Comparison of ENCODE assay signal across 10 cellular contexts in genomic region chr2:231701456-231702373, GRCh38. TPM values are rescaled to one million over a fixed set of nuclear protein-coding genes. Genes with fewer than 3 reads are reported as not detected.
DNase-seq lines count a peak whose midpoint lies in the region; ATAC-seq and TF ChIP-seq lines count a peak whose summit lies in the region.
"Had no signal": no experiment of that assay in that cellular context is flagged by ENCODE, and none has a peak within 500 bp of the region (broad histone marks: within the 10 kb centered on the region; RNA-seq: fewer than 3 reads in every experiment).

No MANE protein-coding gene starts in this region.

- no peaks in the 10 kb centered on the region for H3K36me3 Mint-ChIP-seq in neural progenitor cell
- peaks cover 3% of the 10 kb centered on the region for H3K36me3 Mint-ChIP-seq in activated CD8-positive, alpha-beta memory T cell treated with anti-CD3 and anti-CD28 coated beads, Interleukin-2, amount 10 ng/mL, durations not matched to agents 7 days and 5 days

- 43 to 45% methylated on average over 22 of the region's 22 CpGs for WGBS in esophagus, 2 donors

- H3F3A ChIP-seq in neural progenitor cell (ENCODE audit: low read depth) = peaks cover 14% of the 10 kb centered on the region

- CTCF ChIA-PET in activated CD8-positive, alpha-beta memory T cell treated with anti-CD3 and anti-CD28 coated beads, Interleukin-2, amount 10 ng/mL, durations not matched to agents 7 days and 5 days (lab: Charles Lee) = interaction anchor here (0.8 to 16.8 kb wide), 5 partner anchors 13 to 100 kb away, joined by 3 to 202 read pairs (median 3); no protein-coding TSS in a partner anchor

- no peak for ATAC-seq in activated CD8-positive, alpha-beta memory T cell treated with anti-CD3 and anti-CD28 coated beads, Interleukin-2, amount 10 ng/mL, durations not matched to agents 7 days and 5 days
- ATAC-seq in GM21367 (IDR thresholded peaks at IDR 0.05; ENCODE audit: unreplicated experiment) = no peak

- peaks cover 6% of the 10 kb centered on the region for H3K27me3 Mint-ChIP-seq in neural progenitor cell (ENCODE audit: insufficient read depth, low read depth)
- no peaks in the 10 kb centered on the region for H3K27me3 Mint-ChIP-seq in activated CD8-positive, alpha-beta memory T cell treated with anti-CD3 and anti-CD28 coated beads, Interleukin-2, amount 10 ng/mL, durations not matched to agents 7 days and 5 days
- H3K27me3 Mint-ChIP-seq: stimulated activated naive CD8-positive, alpha-beta T cell treated with anti-CD3 and anti-CD28 coated beads, Interleukin-15, Interleukin-2, amounts not matched to agents 100 ng/mL and 50 ng/mL, for 24 hours had no signal

- H3K4me1 ChIP-seq in esophagus (ENCODE audit: control insufficient read depth in 2 of 2, insufficient read depth in 2 of 2, low read length in 1 of 2) (peaks cover 4 to 20% of the 10 kb centered on the region in 2 donors), neural progenitor cell (peaks cover 3% of the 10 kb centered on the region), Karpas-422 (ENCODE audit: low read length) (peaks cover 10% of the 10 kb centered on the region)

- no peaks in the 10 kb centered on the region for H3K9me2 ChIP-seq in Karpas-422 (replicated peaks; ENCODE audit: insufficient read depth, low read length)

- peaks cover 0 to 2% of the 10 kb centered on the region in 2 donors for H3K36me3 ChIP-seq in esophagus (ENCODE audit: control insufficient read depth in 2 of 2, insufficient read depth in 2 of 2, low read length in 1 of 2)
- no peaks in the 10 kb centered on the region for H3K36me3 ChIP-seq in neural progenitor cell
- H3K36me3 ChIP-seq in Karpas-422 (ENCODE audit: insufficient read depth, low read length) = no peaks in the 10 kb centered on the region
- H3K36me3 ChIP-seq: neutrophil had no signal

- H3K9me3 Mint-ChIP-seq in neural progenitor cell = peaks cover 2% of the 10 kb centered on the region
- H3K9me3 Mint-ChIP-seq in activated CD8-positive, alpha-beta memory T cell treated with anti-CD3 and anti-CD28 coated beads, Interleukin-2, amount 10 ng/mL, durations not matched to agents 7 days and 5 days (ENCODE audit: low read depth) = no peaks in the 10 kb centered on the region
- H3K9me3 Mint-ChIP-seq: stimulated activated naive CD8-positive, alpha-beta T cell treated with anti-CD3 and anti-CD28 coated beads, Interleukin-15, Interleukin-2, amounts not matched to agents 100 ng/mL and 50 ng/mL, for 24 hours had no signal

- H3K4me1 Mint-ChIP-seq in neural progenitor cell = peaks cover 14% of the 10 kb centered on the region
- peaks cover 11% of the 10 kb centered on the region for H3K4me1 Mint-ChIP-seq in activated CD8-positive, alpha-beta memory T cell treated with anti-CD3 and anti-CD28 coated beads, Interleukin-2, amount 10 ng/mL, durations not matched to agents 7 days and 5 days

- no peak overlapping the region for H3K9ac ChIP-seq in neural progenitor cell
- no peak overlapping the region for H3K9ac ChIP-seq in Karpas-422 (ENCODE audit: low read length)

- peak overlapping the region; percentile 85 to 93 for H3K27ac ChIP-seq in esophagus (ENCODE audit: low read depth in 2 of 2, low read length in 1 of 2)
- no peak overlapping the region for H3K27ac ChIP-seq in neural progenitor cell
- no peak overlapping the region for H3K27ac ChIP-seq in Karpas-422 (ENCODE audit: low read length)
- H3K27ac ChIP-seq: neutrophil had no signal

- H3K4me2 ChIP-seq in neural progenitor cell (no peak overlapping the region), Karpas-422 (ENCODE audit: low read depth, low read length, poor library complexity, severe bottlenecking) (no peak overlapping the region)

- H3K27me3 ChIP-seq in esophagus (ENCODE audit: control insufficient read depth in 1 of 2, insufficient read depth in 2 of 2, low read length in 2 of 2) (no peaks in the 10 kb centered on the region), neural progenitor cell (no peaks in the 10 kb centered on the region), Karpas-422 (ENCODE audit: low read length) (no peaks in the 10 kb centered on the region)
- H3K27me3 ChIP-seq: neutrophil had no signal

- H3K4me3 Mint-ChIP-seq in neural progenitor cell = no peak overlapping the region
- H3K4me3 Mint-ChIP-seq in activated CD8-positive, alpha-beta memory T cell treated with anti-CD3 and anti-CD28 coated beads, Interleukin-2, amount 10 ng/mL, durations not matched to agents 7 days and 5 days = no peak overlapping the region
- H3K4me3 Mint-ChIP-seq: stimulated activated naive CD8-positive, alpha-beta T cell treated with anti-CD3 and anti-CD28 coated beads, Interleukin-15, Interleukin-2, amounts not matched to agents 100 ng/mL and 50 ng/mL, for 24 hours had no signal

- H3K4me3 ChIP-seq in esophagus (ENCODE audit: low read depth in 1 of 2, low read length in 2 of 2) (no peak overlapping the region), neural progenitor cell (no peak overlapping the region), Karpas-422 (ENCODE audit: low read length) (no peak overlapping the region)

- TF ChIP-seq POLR2A in erythroblast (IDR thresholded peaks at IDR 0.05; ENCODE audit: low read length) = no peak

- H3K79me2 ChIP-seq in neural progenitor cell (ENCODE audit: low read depth) = peaks cover 14% of the 10 kb centered on the region
- peaks cover 2% of the 10 kb centered on the region; the same call in 1 of the 2 replicates for H3K79me2 ChIP-seq in Karpas-422 (ENCODE audit: low read length)

- H2AFZ ChIP-seq in neural progenitor cell (replicated peaks) (no peak overlapping the region), Karpas-422 (ENCODE audit: low read length) (no peak overlapping the region)

- DNase-seq in EH (ENCODE audit: low read depth) (peak; percentile 35), NCI-H345 treated with DMSO at 0.1 percent for 48 hours (lab: John Stamatoyannopoulos, UW; ENCODE audit: unreplicated experiment) (peak; percentile 42), neural progenitor cell (ENCODE audit: low spot score) (peak; percentile 2), erythroblast (lab: John Stamatoyannopoulos, UW) (no peak), Karpas-422 (no peak)
- no peak for DNase-seq in activated CD8-positive, alpha-beta memory T cell treated with anti-CD3 and anti-CD28 coated beads, Interleukin-2, amount 10 ng/mL, durations not matched to agents 7 days and 5 days

- TF ChIP-seq CTCF in neural progenitor cell (IDR thresholded peaks at IDR 0.05) = no peak

- peak overlapping the region; percentile 38 for H3K27ac Mint-ChIP-seq in neural progenitor cell
- H3K27ac Mint-ChIP-seq in activated CD8-positive, alpha-beta memory T cell treated with anti-CD3 and anti-CD28 coated beads, Interleukin-2, amount 10 ng/mL, durations not matched to agents 7 days and 5 days = no peak overlapping the region
- H3K27ac Mint-ChIP-seq: stimulated activated naive CD8-positive, alpha-beta T cell treated with anti-CD3 and anti-CD28 coated beads, Interleukin-15, Interleukin-2, amounts not matched to agents 100 ng/mL and 50 ng/mL, for 24 hours had no signal

- H3K9me3 ChIP-seq in esophagus (ENCODE audit: control insufficient read depth in 2 of 2, insufficient read depth in 1 of 2, low read depth in 1 of 2, low read length in 1 of 2) = no peaks in the 10 kb centered on the region
- H3K9me3 ChIP-seq in neural progenitor cell (ENCODE audit: low read depth) = no peaks in the 10 kb centered on the region
- no peaks in the 10 kb centered on the region for H3K9me3 ChIP-seq in Karpas-422 (ENCODE audit: low read length)
- H3K9me3 ChIP-seq: neutrophil had no signal

- H4K20me1 ChIP-seq in neural progenitor cell (ENCODE audit: low read depth) (peaks cover 3% of the 10 kb centered on the region), Karpas-422 (ENCODE audit: insufficient read depth, low read depth, low read length) (no peaks in the 10 kb centered on the region)

RNA-seq across cellular contexts. Expression of gene PTMA, which starts 6.6 kb away (rescaled TPM):
- polyA plus RNA-seq in esophagus = 1,000 to 10,000 TPM; 1,139 to 1,606 TPM
- total RNA-seq in neural progenitor cell (ENCODE audit: low replicate concordance) = 1,850 and 2,102 TPM in 2 replicates
- 1,000 to 10,000 TPM; 1,489 to 1,775 TPM for total RNA-seq in activated CD8-positive, alpha-beta memory T cell treated with anti-CD3 and anti-CD28 coated beads, Interleukin-2, amount 10 ng/mL, durations not matched to agents 7 days and 5 days
- 1,532 and 1,657 TPM in 2 replicates for total RNA-seq in Karpas-422 (2014; rRNA removed; shearing (Covaris generic); ENCODE audit: low replicate concordance)

Comparison
In these comparisons a context has a peak if more than half of its experiments do, and no peak if none do; other contexts are left out.
1. DNase-seq: peak in EH (single experiment), NCI-H345 treated with DMSO at 0.1 percent for 48 hours (single experiment) and neural progenitor cell (single experiment); none in erythroblast (0 of 2), activated CD8-positive, alpha-beta memory T cell treated with anti-CD3 and anti-CD28 coated beads, Interleukin-2, amount 10 ng/mL, durations not matched to agents 7 days and 5 days (single experiment) and Karpas-422 (single experiment).
2. H3K27ac ChIP-seq: peak in esophagus (2 of 2); none in neural progenitor cell (single experiment) and Karpas-422 (single experiment).